In genomic region chr13:110431425-110431824, GRCh38 we compare ENCODE assay signal across 21 cellular contexts.
DNase-seq lines count a peak whose midpoint lies in the region; ATAC-seq and TF ChIP-seq lines count a peak whose summit lies in the region.
"Had no signal": no experiment of that assay in that cellular context is flagged by ENCODE, and none has a peak within 500 bp of the region (broad histone marks: within the 10 kb centered on the region; RNA-seq: fewer than 3 reads in every experiment).

No MANE protein-coding gene starts in this region.

- peak overlapping the region; percentile 58 for H3K27ac Mint-ChIP-seq in neural progenitor cell
- H3K27ac Mint-ChIP-seq: B cell; CD4-positive, alpha-beta T cell had no signal

- H3K9me3 Mint-ChIP-seq in neural progenitor cell = no peaks in the 10 kb centered on the region
- H3K9me3 Mint-ChIP-seq: CD4-positive, alpha-beta T cell had no signal

- peak in 1 of 8 donors; percentile 18 for ATAC-seq in heart right ventricle
- ATAC-seq in Right ventricle myocardium superior (ENCODE audit: poor library complexity) = no peak
- ATAC-seq in thoracic aorta (ENCODE audit: insufficient number of reproducible peaks, low FRiP score, low read depth) = no peak
- ATAC-seq: Panc1 had no signal

- peak overlapping the region in 8 of 10 donors; percentile 23 to 73 (median 54) for H3K27ac ChIP-seq in heart right ventricle
- peak overlapping the region; percentile 77 to 86 for H3K27ac ChIP-seq in coronary artery
- H3K27ac ChIP-seq in neural progenitor cell = no peak overlapping the region
- peak overlapping the region; percentile 48 to 82 for H3K27ac ChIP-seq in thoracic aorta
- no peak overlapping the region for H3K27ac ChIP-seq in WERI-Rb-1

- no peak overlapping the region for H3K9ac ChIP-seq in neural progenitor cell

- H4K20me1 ChIP-seq in neural progenitor cell (ENCODE audit: low read depth) = no peaks in the 10 kb centered on the region

- no peak overlapping the region for H3K4me2 ChIP-seq in neural progenitor cell

- H3K36me3 Mint-ChIP-seq in neural progenitor cell = peaks cover 35% of the 10 kb centered on the region

- no peak overlapping the region for H3K4me3 Mint-ChIP-seq in neural progenitor cell
- H3K4me3 Mint-ChIP-seq: B cell; CD4-positive, alpha-beta T cell had no signal

- H3K4me3 ChIP-seq in heart right ventricle = no peak overlapping the region
- H3K4me3 ChIP-seq in coronary artery = no peak overlapping the region
- no peak overlapping the region for H3K4me3 ChIP-seq in neural progenitor cell
- no peak overlapping the region for H3K4me3 ChIP-seq in thoracic aorta
- H3K4me3 ChIP-seq in WERI-Rb-1 (ENCODE audit: low read depth, low read length) = no peak overlapping the region
- H3K4me3 ChIP-seq: MG63 had no signal

- no peaks in the 10 kb centered on the region for H3K79me2 ChIP-seq in neural progenitor cell (ENCODE audit: low read depth)

- H2AFZ ChIP-seq in neural progenitor cell (replicated peaks) = no peak overlapping the region

- DNase-seq in heart right ventricle = no peak
- DNase-seq in Right ventricle myocardium superior = no peak
- DNase-seq in coronary artery (ENCODE audit: low spot score) = peak; percentile 55
- DNase-seq in neural progenitor cell (ENCODE audit: low spot score) = no peak
- DNase-seq in thoracic aorta (ENCODE audit: low spot score) = no peak
- no peak for DNase-seq in C1 segment of cervical spinal cord (lab: John Stamatoyannopoulos, UW)
- no peak for DNase-seq in WERI-Rb-1
- DNase-seq in activated gamma-delta T cell treated with Interleukin-2 at 50 U/mL for 16 hours = no peak
- DNase-seq: CD4-positive, alpha-beta T cell; DMS153; GF-D8; HCEC 1CT; Kasumi-1; MG63; NCI-H1048; NCI-H1436; NCI-H1930; NCI-H345; NCI-H526 treated with DMSO at 0.1 percent for 48 hours had no signal

- H3K36me3 ChIP-seq in heart right ventricle (peaks cover 0 to 100% (median 30%) of the 10 kb centered on the region in 9 donors), neural progenitor cell (no peaks in the 10 kb centered on the region), thoracic aorta (peaks cover 41% of the 10 kb centered on the region), WERI-Rb-1 (peaks cover 8% of the 10 kb centered on the region; the same call in 1 of the 2 replicates)
- H3K36me3 ChIP-seq: MG63 had no signal

- no peaks in the 10 kb centered on the region for H3F3A ChIP-seq in neural progenitor cell (ENCODE audit: low read depth)

- H3K4me1 ChIP-seq in heart right ventricle = peaks cover 0 to 59% (median 30%) of the 10 kb centered on the region in 9 donors
- H3K4me1 ChIP-seq in neural progenitor cell = no peaks in the 10 kb centered on the region
- H3K4me1 ChIP-seq in thoracic aorta (ENCODE audit: control insufficient read depth in 1 of 2, low read depth in 2 of 2) = peaks cover 16 to 59% of the 10 kb centered on the region in 2 donors

- no peaks in the 10 kb centered on the region for H3K27me3 ChIP-seq in heart right ventricle
- no peaks in the 10 kb centered on the region for H3K27me3 ChIP-seq in neural progenitor cell
- H3K27me3 ChIP-seq in thoracic aorta (replicated peaks; ENCODE audit: insufficient read depth) = no peaks in the 10 kb centered on the region
- H3K27me3 ChIP-seq in WERI-Rb-1 (ENCODE audit: insufficient read depth, low read depth, severe bottlenecking) = no peaks in the 10 kb centered on the region
- H3K27me3 ChIP-seq: MG63 had no signal

- intact Hi-C loops in heart right ventricle (cut with DNase I) (loop anchor here in 2 of 10 donors (5.0 kb wide), 1 partner anchor 209 kb away; no protein-coding TSS in a partner anchor), Right ventricle myocardium superior (cut with DNase I) (no loop called here)

- 67 to 69% methylated on average over 7 of the region's 7 CpGs for WGBS in heart right ventricle, 2 donors

- no peaks in the 10 kb centered on the region for H3K27me3 Mint-ChIP-seq in neural progenitor cell (ENCODE audit: insufficient read depth, low read depth)

- TF ChIP-seq CTCF in heart right ventricle (IDR thresholded peaks at IDR 0.05) (no peak), coronary artery (IDR thresholded peaks at IDR 0.05) (no peak), neural progenitor cell (IDR thresholded peaks at IDR 0.05) (no peak), thoracic aorta (IDR thresholded peaks at IDR 0.05) (no peak), WERI-Rb-1 (IDR thresholded peaks at IDR 0.05; ENCODE audit: low read depth, low read length) (no peak)

- no peaks in the 10 kb centered on the region for H3K9me3 ChIP-seq in heart right ventricle
- H3K9me3 ChIP-seq in neural progenitor cell (ENCODE audit: low read depth) = no peaks in the 10 kb centered on the region
- H3K9me3 ChIP-seq in thoracic aorta = no peaks in the 10 kb centered on the region
- no peaks in the 10 kb centered on the region for H3K9me3 ChIP-seq in WERI-Rb-1 (ENCODE audit: severe bottlenecking)
- H3K9me3 ChIP-seq: MG63 had no signal

- peaks cover 9% of the 10 kb centered on the region for H3K4me1 Mint-ChIP-seq in neural progenitor cell
- H3K4me1 Mint-ChIP-seq: B cell had no signal

Comparison
In these comparisons a context has a peak if more than half of its experiments do, and no peak if none do; other contexts are left out.
1. H3K27ac ChIP-seq: peak in heart right ventricle (8 of 10), coronary artery (2 of 2) and thoracic aorta (2 of 2); none in neural progenitor cell (single experiment) and WERI-Rb-1 (single experiment).